ENCODE assay signal across 17 cellular contexts in the genomic region with DNA sequence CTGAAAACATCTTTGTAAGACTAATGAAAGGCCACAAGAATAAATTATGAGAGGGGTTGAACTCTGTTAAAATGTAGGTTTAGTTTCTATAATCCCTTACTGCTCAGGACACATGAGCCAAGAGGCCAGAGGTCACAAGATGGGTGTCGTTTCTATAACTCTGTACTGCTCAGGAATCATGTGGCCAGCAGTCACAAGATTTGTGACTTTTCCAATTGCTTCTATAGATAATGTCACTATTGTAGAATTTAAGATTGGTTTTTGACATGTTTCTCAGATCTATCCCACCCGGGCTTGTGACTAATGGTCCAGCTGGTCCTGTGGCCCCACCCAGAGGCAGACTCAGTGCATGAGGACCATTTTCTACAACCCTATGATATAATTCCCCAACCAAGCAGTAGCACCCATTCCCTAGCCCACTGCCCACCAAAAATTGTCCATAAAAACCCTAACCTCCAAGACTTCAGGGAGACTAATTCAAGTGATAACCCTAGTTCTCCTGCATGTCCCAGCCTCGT.
"Had no signal": no experiment of that assay in that cellular context is flagged by ENCODE, and none has a peak within 500 bp of the region (broad histone marks: within the 10 kb centered on the region; RNA-seq: fewer than 3 reads in every experiment).

No MANE protein-coding gene starts in this region.

- H3K27me3 ChIP-seq: colonic mucosa, gastroesophageal sphincter, hepatocyte, neutrophil, right lobe of liver had no signal

- H3K79me2 ChIP-seq: hepatocyte had no signal

- H3K4me2 ChIP-seq: hepatocyte had no signal

- H3K9me3 ChIP-seq: colonic mucosa, gastroesophageal sphincter, neutrophil, right lobe of liver, thoracic aorta had no signal

- H3K27ac ChIP-seq: colonic mucosa, gastroesophageal sphincter, hepatocyte, neutrophil, right lobe of liver, thoracic aorta had no signal

- DNase-seq: activated CD4-positive, alpha-beta T cell treated with anti-CD3 and anti-CD28 coated beads, Interleukin-2, amount 50 U/mL, for 48 hours; activated CD8-positive, alpha-beta memory T cell treated with anti-CD3 and anti-CD28 coated beads, Interleukin-2, amount 10 ng/mL, durations not matched to agents 7 days and 5 days; activated gamma-delta T cell; activated naive CD8-positive, alpha-beta T cell treated with anti-CD3 and anti-CD28 coated beads, Interleukin-2, amount 10 ng/mL, durations not matched to agents 7 days and 5 days; activated T-cell treated with anti-CD3 and anti-CD28 coated beads, Interleukin-2, amount 50 U/mL, for 24 hours; aorta; colonic mucosa; effector CD4-positive, alpha-beta T cell; kidney; right lobe of liver; stimulated activated CD4-positive, alpha-beta T cell treated with anti-CD3 and anti-CD28 coated beads, Interleukin-12 subunit alpha, Interleukin-12 subunit beta, amount 100 ng/mL, for 4 hours; stimulated activated naive CD4-positive, alpha-beta T cell; SW 1271 had no signal

- H3K36me3 ChIP-seq: colonic mucosa, gastroesophageal sphincter, neutrophil, right lobe of liver, thoracic aorta had no signal

- H3K4me3 ChIP-seq: colonic mucosa, gastroesophageal sphincter, hepatocyte, right lobe of liver, thoracic aorta had no signal

- H3K4me1 ChIP-seq: colonic mucosa, gastroesophageal sphincter, right lobe of liver had no signal

- H2AFZ ChIP-seq: hepatocyte had no signal
